1 cellular context compared by ENCODE assay signal in the genomic region with DNA sequence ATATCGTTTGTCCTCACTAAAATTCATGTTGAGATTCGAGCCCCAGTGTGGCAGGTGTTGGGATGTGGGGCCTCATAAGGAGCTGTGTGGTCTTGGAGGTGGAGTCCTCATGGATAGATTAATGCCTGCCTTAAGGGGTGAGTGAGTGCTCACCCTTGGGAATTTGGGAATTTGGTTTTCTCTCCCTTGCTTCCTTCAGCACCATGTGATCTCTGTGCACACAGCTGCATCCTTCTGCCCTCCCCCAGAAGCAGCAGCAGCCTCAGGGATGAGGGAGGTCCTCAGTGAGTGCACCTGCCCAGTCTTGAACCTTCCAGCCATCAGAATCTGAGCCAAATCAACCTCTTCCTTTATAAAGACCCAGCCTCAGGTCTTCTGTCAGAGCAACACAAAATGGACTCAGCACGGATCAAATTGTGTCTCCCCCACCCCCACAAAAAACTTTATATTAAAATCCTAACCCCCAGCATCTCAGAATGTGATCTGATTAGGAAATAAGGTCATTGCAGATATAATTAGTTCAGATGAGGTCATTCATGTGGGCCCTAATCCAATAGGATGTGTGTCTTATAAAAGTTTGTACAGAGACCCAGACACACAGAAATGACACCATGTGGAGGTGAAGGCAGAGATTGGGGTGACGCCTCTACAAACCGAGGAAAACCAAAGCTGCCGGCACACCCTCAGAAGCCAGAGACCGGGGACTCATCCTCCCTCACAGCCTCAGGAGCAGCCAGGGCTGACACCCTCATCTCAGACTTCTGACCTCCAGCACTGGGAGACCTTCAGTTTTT.
TF ChIP-seq lines count a peak whose summit lies in the region.

No MANE protein-coding gene starts in this region.

TF ChIP-seq in HEK293, 187 proteins besides CTCF, POLR2A, EP300 and RAD21 (continued from another document):
- TF ChIP-seq, protein P1, sequence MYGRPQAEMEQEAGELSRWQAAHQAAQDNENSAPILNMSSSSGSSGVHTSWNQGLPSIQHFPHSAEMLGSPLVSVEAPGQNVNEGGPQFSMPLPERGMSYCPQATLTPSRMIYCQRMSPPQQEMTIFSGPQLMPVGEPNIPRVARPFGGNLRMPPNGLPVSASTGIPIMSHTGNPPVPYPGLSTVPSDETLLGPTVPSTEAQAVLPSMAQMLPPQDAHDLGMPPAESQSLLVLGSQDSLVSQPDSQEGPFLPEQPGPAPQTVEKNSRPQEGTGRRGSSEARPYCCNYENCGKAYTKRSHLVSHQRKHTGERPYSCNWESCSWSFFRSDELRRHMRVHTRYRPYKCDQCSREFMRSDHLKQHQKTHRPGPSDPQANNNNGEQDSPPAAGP (tag by site-specific recombination; IDR thresholded peaks at IDR 0.05), result no peak
- TF ChIP-seq KLF1 (tag by site-specific recombination; IDR thresholded peaks at IDR 0.05), result no peak
- TF ChIP-seq ZNF169 (tag by site-specific recombination; IDR thresholded peaks at IDR 0.05), result no peak
- TF ChIP-seq ZBTB17 (tag by site-specific recombination; IDR thresholded peaks at IDR 0.05), result 0 out of 2 replicates have a peak, but pooled peaks have one; percentile 17
- TF ChIP-seq GLI2 (tag by site-specific recombination; IDR thresholded peaks at IDR 0.05; ENCODE audit: borderline replicate concordance, low read depth), result no peak
- no peak for TF ChIP-seq ZNF324 (tag by site-specific recombination; IDR thresholded peaks at IDR 0.05)
- TF ChIP-seq ZBTB20 (tag by site-specific recombination; IDR thresholded peaks at IDR 0.05), result no peak
- no peak for TF ChIP-seq FEZF1 (tag by site-specific recombination; IDR thresholded peaks at IDR 0.05)
